Comparison of ENCODE assay signal across 25 cellular contexts in the genomic region with DNA sequence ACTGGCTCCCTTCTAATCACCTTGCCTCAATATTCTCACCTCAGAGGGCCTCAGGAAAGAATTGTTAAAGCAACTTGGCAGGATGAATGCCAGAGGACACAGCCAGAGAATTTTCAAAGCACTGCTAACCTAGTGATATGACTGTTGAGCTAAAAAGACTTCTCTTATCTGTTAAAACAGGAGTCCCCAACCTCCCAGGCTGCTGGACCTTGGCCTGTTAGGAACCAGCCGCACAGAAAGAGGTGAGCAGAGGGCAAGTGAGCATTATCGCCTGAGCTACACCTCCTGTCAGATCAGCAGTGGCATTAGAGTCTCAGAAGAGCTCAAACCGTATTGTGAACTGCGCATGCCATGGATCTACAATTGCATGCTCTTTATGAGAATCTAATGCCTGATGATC. TPM values are rescaled to one million over a fixed set of nuclear protein-coding genes. Genes with fewer than 3 reads are reported as not detected.
"Had no signal": no experiment of that assay in that cellular context is flagged by ENCODE, and none has a peak within 500 bp of the region (broad histone marks: within the 10 kb centered on the region; RNA-seq: fewer than 3 reads in every experiment).

No MANE protein-coding gene starts in this region.

- H3K9me3 ChIP-seq: adrenal gland, SJSA1 had no signal

- H3K36me3 ChIP-seq: adrenal gland, SJSA1 had no signal

- DNase-seq: activated CD4-positive, alpha-beta T cell treated with anti-CD3 and anti-CD28 coated beads for 48 hours; activated CD4-positive, alpha-beta T cell treated with anti-CD3 and anti-CD28 coated beads, Interleukin-2, amount 50 U/mL, for 4 hours; activated CD8-positive, alpha-beta memory T cell treated with anti-CD3 and anti-CD28 coated beads, Interleukin-2, amount 50 U/mL, for 48 hours; activated CD8-positive, alpha-beta T cell treated with anti-CD3 and anti-CD28 coated beads, Interleukin-2, amount 10 ng/mL, durations not matched to agents 7 days and 5 days; activated naive CD4-positive, alpha-beta T cell treated with anti-CD3 and anti-CD28 coated beads, Interleukin-2, amount 50 U/mL, for 16 hours; activated naive CD8-positive, alpha-beta T cell treated with anti-CD3 and anti-CD28 coated beads, Interleukin-2, amount 10 ng/mL, durations not matched to agents 7 days and 5 days; activated T-cell treated with anti-CD3 and anti-CD28 coated beads, Interleukin-2, amount 50 U/mL, for 1 hour; adrenal gland; anterior cingulate cortex; caudate nucleus; Kasumi-1; KBM-7; NCI-H1048; NCI-H1930; NCI-H2107; NCI-H2171 treated with DMSO at 0.1 percent for 48 hours; NCI-H226; NCI-H526 treated with DMSO at 0.1 percent for 48 hours; NCI-H82; RPMI8226; SHP77; T-helper 17 cell; T-helper 9 cell had no signal

- H3K27ac ChIP-seq: adrenal gland, SJSA1 had no signal

- H3K27me3 ChIP-seq: SJSA1 had no signal

- H3K4me3 ChIP-seq: adrenal gland, SJSA1 had no signal

- H3K4me1 ChIP-seq: adrenal gland, SJSA1 had no signal

RNA-seq across cellular contexts. Expression of a gene that starts 1.7 kb away (rescaled TPM):
- total RNA-seq: OCI-LY7, SJSA1 had no signal
